In genomic region chr19:45075215-45076028, GRCh38 we compare ENCODE assay signal across 1 cellular context.
TF ChIP-seq lines count a peak whose summit lies in the region.

No MANE protein-coding gene starts in this region.

TF ChIP-seq in K562, 482 proteins besides CTCF, POLR2A, EP300 and RAD21 (continued from another document):
- TF ChIP-seq PRDM10 (IDR thresholded peaks at IDR 0.05; ENCODE audit: partially characterized antibody) (peak; percentile 72), CXXC5 (CRISPR knock-in tag; IDR thresholded peaks at IDR 0.05) (no peak), E2F1 (CRISPR knock-in tag; IDR thresholded peaks at IDR 0.05) (peak; percentile 9; the same call in 1 of the 2 replicates), CREB5 (CRISPR knock-in tag; IDR thresholded peaks at IDR 0.05) (no peak), ARID1B (IDR thresholded peaks at IDR 0.05) (peak; percentile 41), KAT7 (CRISPR knock-in tag; IDR thresholded peaks at IDR 0.05; ENCODE audit: borderline replicate concordance) (peak; percentile 73; the same call in 1 of the 2 replicates), GABPA (tag; conservative IDR thresholded peaks at IDR 0.05; ENCODE audit: low read depth) (peak; percentile 42; the same call in 1 of the 2 replicates), MIER1 (IDR thresholded peaks at IDR 0.05; ENCODE audit: low read depth) (0 out of 2 replicates have a peak, but pooled peaks have one; percentile 53), CBX2 (IDR thresholded peaks at IDR 0.05; ENCODE audit: insufficient read depth, low read length, poor library complexity, severe bottlenecking) (no peak), NR3C1 (CRISPR knock-in tag; IDR thresholded peaks at IDR 0.05) (no peak), ZEB2 (IDR thresholded peaks at IDR 0.05) (peak; percentile 28; the same call in 1 of the 2 replicates), POLR2B (IDR thresholded peaks at IDR 0.05; ENCODE audit: low read depth, partially characterized antibody) (no peak), HMGN3 (IDR thresholded peaks at IDR 0.05; ENCODE audit: borderline replicate concordance, extremely low read depth, insufficient read length, low read depth, low read length) (no peak), ZBTB7A (IDR thresholded peaks at IDR 0.05; ENCODE audit: borderline replicate concordance, control insufficient read depth, low read depth, low read length) (peak; percentile 43; the same call in 1 of the 2 replicates), HDGF (IDR thresholded peaks at IDR 0.05) (peak; percentile 87; the same call in 1 of the 2 replicates), ZNF57 (CRISPR knock-in tag; IDR thresholded peaks at IDR 0.05) (no peak), TRIM24 (IDR thresholded peaks at IDR 0.05) (no peak), ZNF431 (CRISPR knock-in tag; IDR thresholded peaks at IDR 0.05) (no peak), UBTF (IDR thresholded peaks at IDR 0.05; ENCODE audit: borderline replicate concordance in 1 of 2, low read depth in 2 of 2, low read length in 2 of 2) (peak; percentile 47 to 62; a peak in 2 of 4 replicates), RBM17 (IDR thresholded peaks at IDR 0.05; ENCODE audit: borderline replicate concordance, low read depth, low read length) (no peak), HDAC6 (IDR thresholded peaks at IDR 0.05; ENCODE audit: low read depth, low read length) (no peak), PHB2 (IDR thresholded peaks at IDR 0.05; ENCODE audit: low read depth) (no peak), RBM25 (IDR thresholded peaks at IDR 0.05; ENCODE audit: low read depth, low read length, severe bottlenecking) (no peak), ZNF830 (CRISPR knock-in tag; IDR thresholded peaks at IDR 0.05) (no peak), RERE (CRISPR knock-in tag; IDR thresholded peaks at IDR 0.05; ENCODE audit: borderline replicate concordance) (0 out of 2 replicates have a peak, but pooled peaks have one; percentile 78), RBM39 (optimal IDR thresholded peaks at IDR 0.05; ENCODE audit: low read depth, low read length) (no peak), DPF2 (IDR thresholded peaks at IDR 0.05) (peak; percentile 26; the same call in 1 of the 2 replicates), CREB1 (IDR thresholded peaks at IDR 0.05) (no peak), CREB1 (CRISPR knock-in tag; IDR thresholded peaks at IDR 0.05) (0 out of 2 replicates have a peak, but pooled peaks have one; percentile 35)
TF ChIP-seq in K562: peak in this region for 52.
